In genomic region chr11:68213135-68213515, GRCh38 we compare ENCODE assay signal across 8 cellular contexts. TPM values are rescaled to one million over a fixed set of nuclear protein-coding genes. Genes with fewer than 3 reads are reported as not detected.
DNase-seq lines count a peak whose midpoint lies in the region; ATAC-seq and TF ChIP-seq lines count a peak whose summit lies in the region.

Gene KMT5B, minus strand, starts transcription at chr11:68213296. Its CDS starts 23,220 bp downstream, at chr11:68190076.

- WGBS in tibial nerve, 2 donors, result 1% methylated on average over 22 of the region's 60 CpGs; no CpG with 5 or more reads in 1 of the 2 donors

- H3K4me1 ChIP-seq in foreskin keratinocyte, result peaks cover 8% of the 10 kb centered on the region
- H3K4me1 ChIP-seq in neutrophil (ENCODE audit: control insufficient read depth in 1 of 2, insufficient read depth in 1 of 2, low read depth in 1 of 2, low read length in 1 of 2), result peaks cover 45 to 54% of the 10 kb centered on the region in 2 experiments
- H3K4me1 ChIP-seq in tibial nerve, result peaks cover 0 to 54% (median 40%) of the 10 kb centered on the region in 4 donors

- no peaks in the 10 kb centered on the region for H3K9me3 ChIP-seq in neutrophil
- no peaks in the 10 kb centered on the region for H3K9me3 ChIP-seq in tibial nerve

- TF ChIP-seq CTCF in C4-2B (conservative IDR thresholded peaks at IDR 0.05), result no peak
- TF ChIP-seq CTCF in foreskin keratinocyte (conservative IDR thresholded peaks at IDR 0.05), result no peak
- TF ChIP-seq CTCF in neutrophil (IDR thresholded peaks at IDR 0.05), result no peak
- TF ChIP-seq CTCF in tibial nerve (IDR thresholded peaks at IDR 0.05), result no peak

- H3K36me3 ChIP-seq in neutrophil (no peaks in the 10 kb centered on the region), tibial nerve (no peaks in the 10 kb centered on the region)

- H3K9me3 Mint-ChIP-seq in activated T-helper 1 cell treated with anti-CD3 and anti-CD28 coated beads, Interleukin-12 subunit alpha, Interleukin-12 subunit beta, Interleukin-2, Interleukin-4 antibody, amounts not matched to agents 30 ng/mL and 10 ng/mL and 1 ng/mL, durations not matched to agents 14 hours and 24 hours and 36 hours, result no peaks in the 10 kb centered on the region

- H3K27ac Mint-ChIP-seq in activated T-helper 1 cell treated with anti-CD3 and anti-CD28 coated beads, Interleukin-12 subunit alpha, Interleukin-12 subunit beta, Interleukin-2, Interleukin-4 antibody, amounts not matched to agents 30 ng/mL and 10 ng/mL and 1 ng/mL, durations not matched to agents 14 hours and 24 hours and 36 hours, result peak within 1 kb of the TSS; percentile 92

- H3K36me3 Mint-ChIP-seq in activated T-helper 1 cell treated with anti-CD3 and anti-CD28 coated beads, Interleukin-12 subunit alpha, Interleukin-12 subunit beta, Interleukin-2, Interleukin-4 antibody, amounts not matched to agents 30 ng/mL and 10 ng/mL and 1 ng/mL, durations not matched to agents 14 hours and 24 hours and 36 hours (ENCODE audit: low read depth), result peaks cover 4% of the 10 kb centered on the region

- intact Hi-C loops in activated T-helper 1 cell treated with anti-CD3 and anti-CD28 coated beads, Interleukin-12 subunit alpha, Interleukin-12 subunit beta, Interleukin-2, Interleukin-4 antibody, amounts not matched to agents 30 ng/mL and 10 ng/mL and 1 ng/mL, durations not matched to agents 14 hours and 24 hours and 36 hours (cut with micrococcal nuclease), result loop anchor here (5.0 kb wide), 1 partner anchor 249 kb away; the partner anchor contains the start of gene PPP6R3

- H3K4me3 ChIP-seq in neutrophil (ENCODE audit: low read depth in 1 of 2, low read length in 1 of 2) (peak within 1 kb of the TSS; percentile 94 to 99), tibial nerve (peak within 1 kb of the TSS; percentile 72 to 88 (median 82))

- ATAC-seq in GM21619 (IDR thresholded peaks at IDR 0.05; ENCODE audit: unreplicated experiment), result peak; percentile 16
- no peak for ATAC-seq in foreskin keratinocyte

- peak; percentile 67 for DNase-seq in NCI-H2171 (lab: John Stamatoyannopoulos, UW)
- DNase-seq in activated T-helper 1 cell treated with anti-CD3 and anti-CD28 coated beads, Interleukin-12 subunit alpha, Interleukin-12 subunit beta, Interleukin-2, Interleukin-4 antibody, amounts not matched to agents 30 ng/mL and 10 ng/mL and 1 ng/mL, durations not matched to agents 14 hours and 24 hours and 36 hours (ENCODE audit: low spot score), result no peak
- DNase-seq in foreskin keratinocyte, result no peak
- DNase-seq in tibial nerve (ENCODE audit: low spot score in 2 of 2), result peak in 1 of 2 donors; percentile 41
- no peak for DNase-seq in COR-L47 (lab: John Stamatoyannopoulos, UW)

- peaks cover 44% of the 10 kb centered on the region for H3K4me1 Mint-ChIP-seq in activated T-helper 1 cell treated with anti-CD3 and anti-CD28 coated beads, Interleukin-12 subunit alpha, Interleukin-12 subunit beta, Interleukin-2, Interleukin-4 antibody, amounts not matched to agents 30 ng/mL and 10 ng/mL and 1 ng/mL, durations not matched to agents 14 hours and 24 hours and 36 hours (ENCODE audit: low read depth)

- no peak for TF ChIP-seq EP300 in tibial nerve (IDR thresholded peaks at IDR 0.05)

- H3K27ac ChIP-seq in C4-2B, result peak within 1 kb of the TSS; percentile 98
- peak within 1 kb of the TSS; percentile 94 for H3K27ac ChIP-seq in foreskin keratinocyte
- H3K27ac ChIP-seq in neutrophil, result peak within 1 kb of the TSS; percentile 99
- H3K27ac ChIP-seq in tibial nerve, result peak within 1 kb of the TSS; percentile 96 to 100 (median 98)

- no peak for TF ChIP-seq POLR2A in tibial nerve (IDR thresholded peaks at IDR 0.05)

- peak within 1 kb of the TSS; percentile 91 for H3K4me3 Mint-ChIP-seq in activated T-helper 1 cell treated with anti-CD3 and anti-CD28 coated beads, Interleukin-12 subunit alpha, Interleukin-12 subunit beta, Interleukin-2, Interleukin-4 antibody, amounts not matched to agents 30 ng/mL and 10 ng/mL and 1 ng/mL, durations not matched to agents 14 hours and 24 hours and 36 hours

- H3K27me3 Mint-ChIP-seq in activated T-helper 1 cell treated with anti-CD3 and anti-CD28 coated beads, Interleukin-12 subunit alpha, Interleukin-12 subunit beta, Interleukin-2, Interleukin-4 antibody, amounts not matched to agents 30 ng/mL and 10 ng/mL and 1 ng/mL, durations not matched to agents 14 hours and 24 hours and 36 hours (ENCODE audit: insufficient read depth), result peaks cover 20% of the 10 kb centered on the region

- H3K27me3 ChIP-seq in foreskin keratinocyte (peaks cover 8% of the 10 kb centered on the region), neutrophil (peaks cover 32% of the 10 kb centered on the region), tibial nerve (no peaks in the 10 kb centered on the region)

RNA-seq across cellular contexts. Expression of gene KMT5B, which starts in this region (rescaled TPM):
- 32.1 and 37.3 TPM in 2 replicates for total RNA-seq in activated T-helper 1 cell treated with anti-CD3 and anti-CD28 coated beads, Interleukin-12 subunit alpha, Interleukin-12 subunit beta, Interleukin-2, Interleukin-4 antibody, amounts not matched to agents 30 ng/mL and 10 ng/mL and 1 ng/mL, durations not matched to agents 14 hours and 24 hours and 36 hours
- 14.5 and 15.4 TPM in 2 replicates for total RNA-seq in foreskin keratinocyte
- polyA plus RNA-seq in foreskin keratinocyte, result 5.7 and 6.3 TPM in 2 replicates
- 10 to 100 TPM; 25.5 to 47.1 (median 40.3) TPM for total RNA-seq in tibial nerve
